Comparison of ENCODE assay signal across 13 cellular contexts in the genomic region with DNA sequence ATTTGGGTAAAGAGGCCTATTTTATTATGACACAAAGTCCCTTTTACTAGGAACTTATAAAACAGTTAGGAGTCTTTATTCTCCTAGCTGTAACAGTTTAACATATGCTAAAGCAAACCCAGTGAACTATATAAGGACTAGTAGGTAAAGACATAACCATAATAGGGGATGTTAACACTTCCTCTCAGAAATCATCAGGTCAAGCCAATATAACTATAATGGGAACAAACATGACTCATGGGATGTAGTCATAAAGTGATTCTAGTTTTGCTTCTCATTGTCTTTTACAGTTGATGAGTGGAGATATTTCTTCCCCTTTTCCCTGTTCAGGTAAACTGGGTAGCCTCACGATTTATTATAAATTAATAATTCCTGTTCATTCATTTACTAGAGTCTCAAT. TPM values are rescaled to one million over a fixed set of nuclear protein-coding genes. Genes with fewer than 3 reads are reported as not detected.
DNase-seq lines count a peak whose midpoint lies in the region; ATAC-seq and TF ChIP-seq lines count a peak whose summit lies in the region.
"Had no signal": no experiment of that assay in that cellular context is flagged by ENCODE, and none has a peak within 500 bp of the region (broad histone marks: within the 10 kb centered on the region; RNA-seq: fewer than 3 reads in every experiment).

No MANE protein-coding gene starts in this region.

- TF ChIP-seq POLR2A in ovary (IDR thresholded peaks at IDR 0.05) = no peak

- H3K27me3 ChIP-seq in GM06990 (replicated peaks; ENCODE audit: control insufficient read depth, insufficient read depth, low read length) (no peaks in the 10 kb centered on the region), ovary (no peaks in the 10 kb centered on the region)

- DNase-seq in GM06990 (ENCODE audit: extremely low read depth, insufficient read length) = peak; percentile 42
- peak; percentile 36 for DNase-seq in dermis blood vessel endothelial cell
- DNase-seq in ovary = no peak
- no peak for DNase-seq in AG08396 (ENCODE audit: low spot score)
- no peak for DNase-seq in anterior cingulate cortex (lab: John Stamatoyannopoulos, UW)
- no peak for DNase-seq in GM19240 (ENCODE audit: insufficient read length, low spot score)
- DNase-seq: activated naive CD8-positive, alpha-beta T cell treated with anti-CD3 and anti-CD28 coated beads, Interleukin-2, amount 10 ng/mL, durations not matched to agents 7 days and 5 days; mesendoderm; NK-92 treated with Interleukin-12 subunit alpha and Interleukin-12 subunit beta, amount 100 ng/mL, for 24 hours; stimulated activated naive CD8-positive, alpha-beta T cell treated with anti-CD3 and anti-CD28 coated beads, Interleukin-15, amount 100 ng/mL, for 72 hours had no signal

- ATAC-seq in GM21423 (IDR thresholded peaks at IDR 0.05; ENCODE audit: unreplicated experiment) (peak; percentile 83), HG03432 (IDR thresholded peaks at IDR 0.05; ENCODE audit: unreplicated experiment) (peak; percentile 94)
- ATAC-seq: stimulated activated naive CD8-positive, alpha-beta T cell treated with anti-CD3 and anti-CD28 coated beads, Interleukin-15, amount 100 ng/mL, for 72 hours had no signal

- H3K36me3 ChIP-seq in GM06990 (ENCODE audit: control insufficient read depth, insufficient read depth, low read length) (no peaks in the 10 kb centered on the region), ovary (no peaks in the 10 kb centered on the region)

- no peaks in the 10 kb centered on the region for H3K9me3 ChIP-seq in ovary

- intact Hi-C loops in ovary (cut with DNase I) = no loop called here

- H3K27ac ChIP-seq in ovary = no peak overlapping the region
- H3K27ac ChIP-seq: C4-2B had no signal

- TF ChIP-seq CTCF in GM06990 (IDR thresholded peaks at IDR 0.05; ENCODE audit: insufficient read depth, low read length, poor library complexity, severe bottlenecking) = no peak
- TF ChIP-seq CTCF in ovary (IDR thresholded peaks at IDR 0.05) = no peak

- H3K4me3 ChIP-seq in GM06990 (replicated peaks; ENCODE audit: low read depth, low read length) = no peak overlapping the region
- H3K4me3 ChIP-seq in ovary = no peak overlapping the region

- WGBS in ovary, 3 donors = 76 to 92% (median 81%) methylated on average over 1 of the region's 1 CpG

- TF ChIP-seq EP300 in ovary (IDR thresholded peaks at IDR 0.05) = no peak

- H3K4me1 ChIP-seq in ovary (ENCODE audit: insufficient read depth) = no peaks in the 10 kb centered on the region

RNA-seq across cellular contexts. Expression of a gene that starts 9.7 kb away (rescaled TPM):
- total RNA-seq in dermis blood vessel endothelial cell (6.1 and 9.7 TPM in 2 replicates), ovary (1 to 10 TPM in 4 of 7 donors, under 1 TPM in 3; 0.08 to 4.6 (median 1.2) TPM)
- under 1 TPM; 0.07 to 0.55 TPM for polyA plus RNA-seq in ovary
- total RNA-seq: activated naive CD8-positive, alpha-beta T cell treated with anti-CD3 and anti-CD28 coated beads, Interleukin-2, amount 10 ng/mL, durations not matched to agents 7 days and 5 days had no signal

Comparison
In these comparisons a context has a peak if more than half of its experiments do, and no peak if none do; other contexts are left out.
1. DNase-seq: peak in GM06990 (single experiment) and dermis blood vessel endothelial cell (single experiment); none in ovary (0 of 5), AG08396 (single experiment), anterior cingulate cortex (0 of 58) and GM19240 (single experiment).